ENCODE assay signal across 2 cellular contexts in the genomic region with DNA sequence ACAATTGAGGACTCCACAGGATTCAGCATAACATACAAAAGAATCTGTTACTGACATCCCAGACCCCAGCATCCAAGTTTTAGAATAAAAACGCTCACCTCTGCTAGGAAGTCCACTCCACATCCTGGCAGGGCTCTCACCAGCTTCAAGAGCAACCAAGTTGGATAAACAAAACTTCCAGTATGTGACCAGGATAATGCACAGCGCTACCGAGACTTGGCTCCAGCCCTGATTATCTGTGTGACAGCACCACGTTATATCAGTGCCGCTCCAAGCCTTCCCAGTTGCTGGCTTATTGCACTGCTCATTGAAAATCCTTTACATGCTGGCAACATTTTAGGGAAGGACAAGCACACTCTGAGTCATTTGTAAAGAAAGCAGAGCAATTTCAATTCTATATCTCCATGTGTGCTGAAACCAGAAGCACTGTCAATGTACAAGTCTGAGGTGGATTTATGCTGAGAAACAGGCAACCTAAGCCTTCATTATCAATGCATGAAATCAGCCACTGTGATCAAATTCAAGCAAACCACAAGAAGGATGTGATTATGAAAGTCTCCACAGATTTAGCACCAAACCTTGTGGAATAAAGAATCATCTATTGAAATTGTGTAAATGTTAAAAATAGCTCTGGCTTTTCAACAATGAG.
TF ChIP-seq lines count a peak whose summit lies in the region.

No MANE protein-coding gene starts in this region.

TF ChIP-seq in SK-N-SH, 30 proteins besides CTCF, POLR2A, EP300 and RAD21:
- TF ChIP-seq SIN3A (IDR thresholded peaks at IDR 0.05; ENCODE audit: borderline replicate concordance, low read depth, low read length) = no peak
- TF ChIP-seq GATA2 (CRISPR knock-in tag; IDR thresholded peaks at IDR 0.05) = 0 out of 2 replicates have a peak, but pooled peaks have one; percentile 16
- TF ChIP-seq, protein P1, sequence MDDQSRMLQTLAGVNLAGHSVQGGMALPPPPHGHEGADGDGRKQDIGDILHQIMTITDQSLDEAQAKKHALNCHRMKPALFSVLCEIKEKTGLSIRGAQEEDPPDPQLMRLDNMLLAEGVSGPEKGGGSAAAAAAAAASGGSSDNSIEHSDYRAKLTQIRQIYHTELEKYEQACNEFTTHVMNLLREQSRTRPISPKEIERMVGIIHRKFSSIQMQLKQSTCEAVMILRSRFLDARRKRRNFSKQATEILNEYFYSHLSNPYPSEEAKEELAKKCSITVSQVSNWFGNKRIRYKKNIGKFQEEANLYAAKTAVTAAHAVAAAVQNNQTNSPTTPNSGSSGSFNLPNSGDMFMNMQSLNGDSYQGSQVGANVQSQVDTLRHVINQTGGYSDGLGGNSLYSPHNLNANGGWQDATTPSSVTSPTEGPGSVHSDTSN (IDR thresholded peaks at IDR 0.05) = no peak

TF ChIP-seq in SK-N-SH treated with all-trans-retinoic acid at 6 μM for 48 hours, 23 proteins besides CTCF, POLR2A, EP300 and RAD21:
- TF ChIP-seq, protein P2, sequence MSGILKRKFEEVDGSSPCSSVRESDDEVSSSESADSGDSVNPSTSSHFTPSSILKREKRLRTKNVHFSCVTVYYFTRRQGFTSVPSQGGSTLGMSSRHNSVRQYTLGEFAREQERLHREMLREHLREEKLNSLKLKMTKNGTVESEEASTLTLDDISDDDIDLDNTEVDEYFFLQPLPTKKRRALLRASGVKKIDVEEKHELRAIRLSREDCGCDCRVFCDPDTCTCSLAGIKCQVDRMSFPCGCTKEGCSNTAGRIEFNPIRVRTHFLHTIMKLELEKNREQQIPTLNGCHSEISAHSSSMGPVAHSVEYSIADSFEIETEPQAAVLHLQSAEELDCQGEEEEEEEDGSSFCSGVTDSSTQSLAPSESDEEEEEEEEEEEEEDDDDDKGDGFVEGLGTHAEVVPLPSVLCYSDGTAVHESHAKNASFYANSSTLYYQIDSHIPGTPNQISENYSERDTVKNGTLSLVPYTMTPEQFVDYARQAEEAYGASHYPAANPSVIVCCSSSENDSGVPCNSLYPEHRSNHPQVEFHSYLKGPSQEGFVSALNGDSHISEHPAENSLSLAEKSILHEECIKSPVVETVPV (CRISPR knock-in tag; IDR thresholded peaks at IDR 0.05) = no peak
- TF ChIP-seq GLIS3 (CRISPR knock-in tag; IDR thresholded peaks at IDR 0.05) (no peak), SNAI2 (CRISPR knock-in tag; IDR thresholded peaks at IDR 0.05) (no peak), OSR1 (CRISPR knock-in tag; IDR thresholded peaks at IDR 0.05) (no peak), ARNTL (CRISPR knock-in tag; IDR thresholded peaks at IDR 0.05; ENCODE audit: borderline replicate concordance, low read depth) (no peak), BACH2 (CRISPR knock-in tag; IDR thresholded peaks at IDR 0.05; ENCODE audit: borderline replicate concordance) (no peak), ZNF8 (CRISPR knock-in tag; IDR thresholded peaks at IDR 0.05) (no peak), RARB (CRISPR knock-in tag; IDR thresholded peaks at IDR 0.05) (no peak)
- TF ChIP-seq, protein P3, sequence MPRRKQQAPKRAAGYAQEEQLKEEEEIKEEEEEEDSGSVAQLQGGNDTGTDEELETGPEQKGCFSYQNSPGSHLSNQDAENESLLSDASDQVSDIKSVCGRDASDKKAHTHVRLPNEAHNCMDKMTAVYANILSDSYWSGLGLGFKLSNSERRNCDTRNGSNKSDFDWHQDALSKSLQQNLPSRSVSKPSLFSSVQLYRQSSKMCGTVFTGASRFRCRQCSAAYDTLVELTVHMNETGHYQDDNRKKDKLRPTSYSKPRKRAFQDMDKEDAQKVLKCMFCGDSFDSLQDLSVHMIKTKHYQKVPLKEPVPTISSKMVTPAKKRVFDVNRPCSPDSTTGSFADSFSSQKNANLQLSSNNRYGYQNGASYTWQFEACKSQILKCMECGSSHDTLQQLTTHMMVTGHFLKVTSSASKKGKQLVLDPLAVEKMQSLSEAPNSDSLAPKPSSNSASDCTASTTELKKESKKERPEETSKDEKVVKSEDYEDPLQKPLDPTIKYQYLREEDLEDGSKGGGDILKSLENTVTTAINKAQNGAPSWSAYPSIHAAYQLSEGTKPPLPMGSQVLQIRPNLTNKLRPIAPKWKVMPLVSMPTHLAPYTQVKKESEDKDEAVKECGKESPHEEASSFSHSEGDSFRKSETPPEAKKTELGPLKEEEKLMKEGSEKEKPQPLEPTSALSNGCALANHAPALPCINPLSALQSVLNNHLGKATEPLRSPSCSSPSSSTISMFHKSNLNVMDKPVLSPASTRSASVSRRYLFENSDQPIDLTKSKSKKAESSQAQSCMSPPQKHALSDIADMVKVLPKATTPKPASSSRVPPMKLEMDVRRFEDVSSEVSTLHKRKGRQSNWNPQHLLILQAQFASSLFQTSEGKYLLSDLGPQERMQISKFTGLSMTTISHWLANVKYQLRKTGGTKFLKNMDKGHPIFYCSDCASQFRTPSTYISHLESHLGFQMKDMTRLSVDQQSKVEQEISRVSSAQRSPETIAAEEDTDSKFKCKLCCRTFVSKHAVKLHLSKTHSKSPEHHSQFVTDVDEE (CRISPR knock-in tag; IDR thresholded peaks at IDR 0.05) = no peak
- TF ChIP-seq, protein P4, sequence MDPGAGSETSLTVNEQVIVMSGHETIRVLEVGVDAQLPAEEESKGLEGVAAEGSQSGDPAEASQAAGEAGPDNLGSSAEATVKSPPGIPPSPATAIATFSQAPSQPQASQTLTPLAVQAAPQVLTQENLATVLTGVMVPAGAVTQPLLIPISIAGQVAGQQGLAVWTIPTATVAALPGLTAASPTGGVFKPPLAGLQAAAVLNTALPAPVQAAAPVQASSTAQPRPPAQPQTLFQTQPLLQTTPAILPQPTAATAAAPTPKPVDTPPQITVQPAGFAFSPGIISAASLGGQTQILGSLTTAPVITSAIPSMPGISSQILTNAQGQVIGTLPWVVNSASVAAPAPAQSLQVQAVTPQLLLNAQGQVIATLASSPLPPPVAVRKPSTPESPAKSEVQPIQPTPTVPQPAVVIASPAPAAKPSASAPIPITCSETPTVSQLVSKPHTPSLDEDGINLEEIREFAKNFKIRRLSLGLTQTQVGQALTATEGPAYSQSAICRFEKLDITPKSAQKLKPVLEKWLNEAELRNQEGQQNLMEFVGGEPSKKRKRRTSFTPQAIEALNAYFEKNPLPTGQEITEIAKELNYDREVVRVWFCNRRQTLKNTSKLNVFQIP (CRISPR knock-in tag; IDR thresholded peaks at IDR 0.05; ENCODE audit: borderline replicate concordance, low read depth) = no peak
- TF ChIP-seq, protein P5, sequence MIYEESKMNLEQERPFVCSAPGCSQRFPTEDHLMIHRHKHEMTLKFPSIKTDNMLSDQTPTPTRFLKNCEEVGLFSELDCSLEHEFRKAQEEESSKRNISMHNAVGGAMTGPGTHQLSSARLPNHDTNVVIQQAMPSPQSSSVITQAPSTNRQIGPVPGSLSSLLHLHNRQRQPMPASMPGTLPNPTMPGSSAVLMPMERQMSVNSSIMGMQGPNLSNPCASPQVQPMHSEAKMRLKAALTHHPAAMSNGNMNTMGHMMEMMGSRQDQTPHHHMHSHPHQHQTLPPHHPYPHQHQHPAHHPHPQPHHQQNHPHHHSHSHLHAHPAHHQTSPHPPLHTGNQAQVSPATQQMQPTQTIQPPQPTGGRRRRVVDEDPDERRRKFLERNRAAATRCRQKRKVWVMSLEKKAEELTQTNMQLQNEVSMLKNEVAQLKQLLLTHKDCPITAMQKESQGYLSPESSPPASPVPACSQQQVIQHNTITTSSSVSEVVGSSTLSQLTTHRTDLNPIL (CRISPR knock-in tag; IDR thresholded peaks at IDR 0.05; ENCODE audit: low read depth) = no peak
